ENCODE assay signal across 1 cellular context in genomic region chr1:51088474-51088873, GRCh38.
TF ChIP-seq lines count a peak whose summit lies in the region.

No MANE protein-coding gene starts in this region.

TF ChIP-seq in GM12878, 131 proteins besides CTCF, POLR2A, EP300 and RAD21:
- TF ChIP-seq SMC3 (IDR thresholded peaks at IDR 0.05; ENCODE audit: borderline replicate concordance, low read length) (peak; percentile 62), USF2 (IDR thresholded peaks at IDR 0.05; ENCODE audit: borderline replicate concordance, low read depth, low read length) (no peak)
TF ChIP-seq in GM12878: peak in this region for 1.
